Comparison of ENCODE assay signal across 8 cellular contexts in genomic region chr1:223776075-223776814, GRCh38.
A peak's percentile ranks its signal among the peaks of the same experiment; 100 is the strongest.
DNase-seq lines count a peak whose midpoint lies in the region; ATAC-seq and TF ChIP-seq lines count a peak whose summit lies in the region.

No MANE protein-coding gene starts in this region.

- no peaks in the 10 kb centered on the region for H3K79me2 ChIP-seq in smooth muscle cell (ENCODE audit: low read depth)

- intact Hi-C loops in esophagus muscularis mucosa (cut with DNase I): loop anchor here (10.0 kb wide), 1 partner anchor 69 kb away; the partner anchor contains the start of gene TP53BP2

- H3K27me3 ChIP-seq in esophagus muscularis mucosa (no peaks in the 10 kb centered on the region), smooth muscle cell (ENCODE audit: low read depth) (no peaks in the 10 kb centered on the region)

- H3K4me1 ChIP-seq in esophagus muscularis mucosa (peaks cover 22 to 39% (median 27%) of the 10 kb centered on the region in 4 donors), smooth muscle cell (ENCODE audit: low read depth) (peaks cover 13% of the 10 kb centered on the region)

- H3K27ac ChIP-seq in esophagus muscularis mucosa (replicated peaks in 1 of 4) (peak overlapping the region; percentile 36 to 54 (median 40)), smooth muscle cell (ENCODE audit: low read depth) (peak overlapping the region; percentile 79)

- peak; percentile 11 for DNase-seq in NOMO-1 treated with DMSO at 0.1 percent for 48 hours (lab: John Stamatoyannopoulos, UW; ENCODE audit: unreplicated experiment)
- DNase-seq in NOMO-1 (lab: John Stamatoyannopoulos, UW; ENCODE audit: unreplicated experiment in 2 of 2): no peak
- peak; percentile 39 for DNase-seq in activated CD4-positive, alpha-beta T cell treated with anti-CD3 and anti-CD28 coated beads, Interleukin-2, amount 10 ng/mL, durations not matched to agents 7 days and 5 days
- DNase-seq in esophagus muscularis mucosa (ENCODE audit: extremely low spot score): no peak
- no peak for DNase-seq in smooth muscle cell (lab: John Stamatoyannopoulos, UW; ENCODE audit: unreplicated experiment)
- no peak for DNase-seq in SKM-1 (lab: John Stamatoyannopoulos, UW; ENCODE audit: unreplicated experiment)

- no peaks in the 10 kb centered on the region for H3K27me3 Mint-ChIP-seq in activated CD4-positive, alpha-beta T cell treated with anti-CD3 and anti-CD28 coated beads, Interleukin-2, amount 10 ng/mL, durations not matched to agents 7 days and 5 days

- H3K4me3 ChIP-seq in esophagus muscularis mucosa: no peak overlapping the region
- H3K4me3 ChIP-seq in smooth muscle cell: no peak overlapping the region

- no peak overlapping the region for H3K4me3 Mint-ChIP-seq in activated CD4-positive, alpha-beta T cell treated with anti-CD3 and anti-CD28 coated beads, Interleukin-2, amount 10 ng/mL, durations not matched to agents 7 days and 5 days

- no peak for TF ChIP-seq CTCF in esophagus muscularis mucosa (IDR thresholded peaks at IDR 0.05)
- no peak for TF ChIP-seq CTCF in smooth muscle cell (IDR thresholded peaks at IDR 0.05; ENCODE audit: borderline replicate concordance, insufficient read depth, poor library complexity, severe bottlenecking)

- peaks cover 64% of the 10 kb centered on the region for H3K36me3 Mint-ChIP-seq in activated CD4-positive, alpha-beta T cell treated with anti-CD3 and anti-CD28 coated beads, Interleukin-2, amount 10 ng/mL, durations not matched to agents 7 days and 5 days (ENCODE audit: low read depth)

- H3K36me3 ChIP-seq in esophagus muscularis mucosa: peaks cover 39 to 93% (median 85%) of the 10 kb centered on the region in 4 donors
- H3K36me3 ChIP-seq in smooth muscle cell (ENCODE audit: low read depth): peaks cover 18% of the 10 kb centered on the region

- ATAC-seq in HG03108 (IDR thresholded peaks at IDR 0.05; ENCODE audit: unreplicated experiment) (no peak), GM19023 (IDR thresholded peaks at IDR 0.05; ENCODE audit: unreplicated experiment) (no peak)

- no peaks in the 10 kb centered on the region for H3K9me3 Mint-ChIP-seq in activated CD4-positive, alpha-beta T cell treated with anti-CD3 and anti-CD28 coated beads, Interleukin-2, amount 10 ng/mL, durations not matched to agents 7 days and 5 days

- H3F3A ChIP-seq in smooth muscle cell (ENCODE audit: low read depth): peaks cover 26% of the 10 kb centered on the region

- no peak overlapping the region for H3K4me2 ChIP-seq in smooth muscle cell

- H3K4me1 Mint-ChIP-seq in activated CD4-positive, alpha-beta T cell treated with anti-CD3 and anti-CD28 coated beads, Interleukin-2, amount 10 ng/mL, durations not matched to agents 7 days and 5 days: peaks cover 27% of the 10 kb centered on the region

- no peak overlapping the region for H2AFZ ChIP-seq in smooth muscle cell (ENCODE audit: low read depth)

- peak overlapping the region; percentile 10 for H3K27ac Mint-ChIP-seq in activated CD4-positive, alpha-beta T cell treated with anti-CD3 and anti-CD28 coated beads, Interleukin-2, amount 10 ng/mL, durations not matched to agents 7 days and 5 days

- TF ChIP-seq EP300 in esophagus muscularis mucosa (IDR thresholded peaks at IDR 0.05): no peak

- TF ChIP-seq POLR2A in esophagus muscularis mucosa (IDR thresholded peaks at IDR 0.05; ENCODE audit: low read depth): no peak

- peaks cover 11% of the 10 kb centered on the region for H4K20me1 ChIP-seq in smooth muscle cell (ENCODE audit: low read depth)

- H3K9ac ChIP-seq in smooth muscle cell (ENCODE audit: low read depth): no peak overlapping the region

- CTCF ChIA-PET in activated CD4-positive, alpha-beta T cell treated with anti-CD3 and anti-CD28 coated beads, Interleukin-2, amount 10 ng/mL, durations not matched to agents 7 days and 5 days (lab: Charles Lee): interaction anchor here (0.6 to 1.5 kb wide), 4 partner anchors 11 to 1063 kb away, joined by 3 to 4 read pairs (median 3); no protein-coding TSS in a partner anchor

- 58% methylated on average over 8 of the region's 9 CpGs for WGBS in esophagus muscularis mucosa
- 68% methylated on average over 9 of the region's 9 CpGs for WGBS in smooth muscle cell (ENCODE audit: low lambda C conversion rate)

- POLR2A ChIA-PET in activated CD4-positive, alpha-beta T cell treated with anti-CD3 and anti-CD28 coated beads, Interleukin-2, amount 10 ng/mL, durations not matched to agents 7 days and 5 days (lab: Charles Lee): no interaction called here

- H3K9me3 ChIP-seq in esophagus muscularis mucosa (no peaks in the 10 kb centered on the region), smooth muscle cell (replicated peaks; ENCODE audit: low read depth) (no peaks in the 10 kb centered on the region)

Comparison
In these comparisons a context has a peak if more than half of its experiments do, and no peak if none do; other contexts are left out.
1. DNase-seq: peak in NOMO-1 treated with DMSO at 0.1 percent for 48 hours (single experiment) and activated CD4-positive, alpha-beta T cell treated with anti-CD3 and anti-CD28 coated beads, Interleukin-2, amount 10 ng/mL, durations not matched to agents 7 days and 5 days (single experiment); none in NOMO-1 (0 of 2), esophagus muscularis mucosa (single experiment), smooth muscle cell (single experiment) and SKM-1 (single experiment).